Comparison of ENCODE assay signal across 13 cellular contexts in genomic region chr11:31887180-31887579, GRCh38.
A peak's percentile ranks its signal among the peaks of the same experiment; 100 is the strongest.
DNase-seq lines count a peak whose midpoint lies in the region; ATAC-seq and TF ChIP-seq lines count a peak whose summit lies in the region.
"Had no signal": no experiment of that assay in that cellular context is flagged by ENCODE, and none has a peak within 500 bp of the region (broad histone marks: within the 10 kb centered on the region; RNA-seq: fewer than 3 reads in every experiment).

No MANE protein-coding gene starts in this region.

- no peaks in the 10 kb centered on the region for H3K36me3 Mint-ChIP-seq in CD4-positive, alpha-beta memory T cell
- H3K36me3 Mint-ChIP-seq in effector memory CD8-positive, alpha-beta T cell (ENCODE audit: insufficient read depth): no peaks in the 10 kb centered on the region
- H3K36me3 Mint-ChIP-seq: stimulated activated memory B cell treated with anti-CD40 and anti-IgM and Interleukin-4, amounts not matched to agents 10 μg/mL and 1 μg/mL and 100 μg/mL, for 72 hours had no signal

- POLR2A ChIA-PET in CD4-positive, alpha-beta memory T cell (lab: Charles Lee; ENCODE audit: partially characterized antibody): no interaction called here

- H3K4me1 Mint-ChIP-seq in CD4-positive, alpha-beta memory T cell: peaks cover 0 to 4% (median 0%) of the 10 kb centered on the region in 4 donors
- H3K4me1 Mint-ChIP-seq in effector memory CD8-positive, alpha-beta T cell (ENCODE audit: low read depth in 2 of 2): no peaks in the 10 kb centered on the region
- H3K4me1 Mint-ChIP-seq: stimulated activated memory B cell treated with anti-CD40 and anti-IgM and Interleukin-4, amounts not matched to agents 10 μg/mL and 1 μg/mL and 100 μg/mL, for 72 hours had no signal

- WGBS in iPS DF 6.9 (ENCODE audit: insufficient coverage, insufficient read length): no CpG with 5 or more reads among the region's 6 CpGs

- no peak overlapping the region for H3K27ac Mint-ChIP-seq in CD4-positive, alpha-beta memory T cell
- no peak overlapping the region for H3K27ac Mint-ChIP-seq in effector memory CD8-positive, alpha-beta T cell
- H3K27ac Mint-ChIP-seq: stimulated activated memory B cell treated with anti-CD40 and anti-IgM and Interleukin-4, amounts not matched to agents 10 μg/mL and 1 μg/mL and 100 μg/mL, for 72 hours had no signal

- H3K9me3 Mint-ChIP-seq in CD4-positive, alpha-beta memory T cell: peaks cover 0 to 5% (median 0%) of the 10 kb centered on the region in 8 donors
- H3K9me3 Mint-ChIP-seq in effector memory CD8-positive, alpha-beta T cell: no peaks in the 10 kb centered on the region
- H3K9me3 Mint-ChIP-seq: stimulated activated memory B cell treated with anti-CD40 and anti-IgM and Interleukin-4, amounts not matched to agents 10 μg/mL and 1 μg/mL and 100 μg/mL, for 72 hours had no signal

- H3K27ac ChIP-seq in iPS DF 6.9 (ENCODE audit: low read length): no peak overlapping the region
- no peak overlapping the region for H3K27ac ChIP-seq in CD4-positive, alpha-beta memory T cell (ENCODE audit: low read depth, low read length)
- H3K27ac ChIP-seq: gastrocnemius medialis had no signal

- H3K36me3 ChIP-seq in iPS DF 6.9 (ENCODE audit: control insufficient read depth, insufficient read depth, low read length): no peaks in the 10 kb centered on the region
- no peaks in the 10 kb centered on the region for H3K36me3 ChIP-seq in CD4-positive, alpha-beta memory T cell (ENCODE audit: insufficient read depth, low read length)
- H3K36me3 ChIP-seq: gastrocnemius medialis had no signal

- no peaks in the 10 kb centered on the region for H3K9me3 ChIP-seq in iPS DF 6.9 (ENCODE audit: control insufficient read depth, insufficient read depth, low read length)
- no peaks in the 10 kb centered on the region for H3K9me3 ChIP-seq in CD4-positive, alpha-beta memory T cell (ENCODE audit: control insufficient read depth in 1 of 2, low read length in 2 of 2)
- H3K9me3 ChIP-seq: gastrocnemius medialis had no signal

- peak; percentile 29; the same call in 1 of the 2 replicates for TF ChIP-seq CTCF in GM12875 (IDR thresholded peaks at IDR 0.05; ENCODE audit: borderline replicate concordance, insufficient read depth, low read depth, low read length)

- no peaks in the 10 kb centered on the region for H3K27me3 ChIP-seq in iPS DF 6.9 (ENCODE audit: control insufficient read depth, insufficient read depth, low read length)
- no peaks in the 10 kb centered on the region for H3K27me3 ChIP-seq in CD4-positive, alpha-beta memory T cell (ENCODE audit: insufficient read depth, low read length)

- H3K27me3 Mint-ChIP-seq in CD4-positive, alpha-beta memory T cell: peaks cover 12% of the 10 kb centered on the region in 2 donors
- peaks cover 40 to 51% of the 10 kb centered on the region in 2 donors for H3K27me3 Mint-ChIP-seq in effector memory CD8-positive, alpha-beta T cell

- H3K4me3 Mint-ChIP-seq in CD4-positive, alpha-beta memory T cell: no peak overlapping the region
- H3K4me3 Mint-ChIP-seq in effector memory CD8-positive, alpha-beta T cell: no peak overlapping the region
- H3K4me3 Mint-ChIP-seq: stimulated activated memory B cell treated with anti-CD40 and anti-IgM and Interleukin-4, amounts not matched to agents 10 μg/mL and 1 μg/mL and 100 μg/mL, for 72 hours had no signal

- ATAC-seq in effector memory CD8-positive, alpha-beta T cell (replicated peaks): no peak
- ATAC-seq: gastrocnemius medialis; left colon; stimulated activated memory B cell treated with anti-CD40 and anti-IgM and Interleukin-4, amounts not matched to agents 10 μg/mL and 1 μg/mL and 100 μg/mL, for 72 hours had no signal

- H3K4me3 ChIP-seq in GM12875 (ENCODE audit: low read depth, low read length): no peak overlapping the region
- H3K4me3 ChIP-seq in iPS DF 6.9 (ENCODE audit: low read length): no peak overlapping the region
- no peak overlapping the region for H3K4me3 ChIP-seq in CD4-positive, alpha-beta memory T cell (ENCODE audit: low read length in 2 of 2)
- H3K4me3 ChIP-seq: gastrocnemius medialis had no signal

- peaks cover 4% of the 10 kb centered on the region for H3K4me1 ChIP-seq in iPS DF 6.9 (ENCODE audit: control insufficient read depth, insufficient read depth, low read length)
- H3K4me1 ChIP-seq in CD4-positive, alpha-beta memory T cell (ENCODE audit: insufficient read depth, low read length): no peaks in the 10 kb centered on the region
- H3K4me1 ChIP-seq: gastrocnemius medialis had no signal

- peak; percentile 37 for DNase-seq in NCI-H82 (lab: John Stamatoyannopoulos, UW)
- DNase-seq in NCI-H82 treated with DMSO at 0.1 percent for 48 hours (lab: John Stamatoyannopoulos, UW; ENCODE audit: unreplicated experiment): no peak
- peak; percentile 25 for DNase-seq in OCI-M1 (lab: John Stamatoyannopoulos, UW)
- peak; percentile 57 for DNase-seq in iPS DF 6.9 (ENCODE audit: low read depth, low spot score)
- DNase-seq in GM19238 (ENCODE audit: insufficient read length, low spot score): no peak
- DNase-seq in CD4-positive, alpha-beta memory T cell: no peak
- DNase-seq in effector memory CD8-positive, alpha-beta T cell: no peak
- DNase-seq: activated gamma-delta T cell, gastrocnemius medialis, NCI-H2081 treated with DMSO at 0.1 percent for 48 hours had no signal

- intact Hi-C loops in CD4-positive, alpha-beta memory T cell (cut with micrococcal nuclease): no loop called here

- CTCF ChIA-PET in CD4-positive, alpha-beta memory T cell (lab: Charles Lee; ENCODE audit: partially characterized antibody): no interaction called here

Comparison
In these comparisons a context has a peak if more than half of its experiments do, and no peak if none do; other contexts are left out.
1. DNase-seq: peak in NCI-H82 (single experiment), OCI-M1 (single experiment) and iPS DF 6.9 (single experiment); none in NCI-H82 treated with DMSO at 0.1 percent for 48 hours (single experiment), GM19238 (single experiment), CD4-positive, alpha-beta memory T cell (0 of 5) and effector memory CD8-positive, alpha-beta T cell (0 of 3).